ENCODE assay signal across 18 cellular contexts in genomic region chr2:39007875-39008504, GRCh38.
DNase-seq lines count a peak whose midpoint lies in the region; ATAC-seq and TF ChIP-seq lines count a peak whose summit lies in the region.
"Had no signal": no experiment of that assay in that cellular context is flagged by ENCODE, and none has a peak within 500 bp of the region (broad histone marks: within the 10 kb centered on the region; RNA-seq: fewer than 3 reads in every experiment).

No MANE protein-coding gene starts in this region.

- H3K27ac Mint-ChIP-seq in activated naive CD4-positive, alpha-beta T cell treated with anti-CD3 and anti-CD28 coated beads, Interleukin-2, amount 50 U/mL, for 72 hours = peak overlapping the region; percentile 32 to 40
- peak overlapping the region; percentile 80 for H3K27ac Mint-ChIP-seq in activated naive CD8-positive, alpha-beta T cell treated with anti-CD3 and anti-CD28 coated beads, Interleukin-2, amount 50 U/mL, for 24 hours

- peak in 1 of 2 donors; percentile 28 for ATAC-seq in activated naive CD4-positive, alpha-beta T cell treated with anti-CD3 and anti-CD28 coated beads, Interleukin-2, amount 50 U/mL, for 72 hours
- no peak for ATAC-seq in activated naive CD8-positive, alpha-beta T cell treated with anti-CD3 and anti-CD28 coated beads, Interleukin-2, amount 50 U/mL, for 24 hours
- ATAC-seq: left lobe of liver had no signal

- in situ Hi-C loops in mammary epithelial cell (cut with MboI; ENCODE audit: low sequenced_read_pairs in 2 of 2) = no loop called here

- H3K9me3 Mint-ChIP-seq in activated naive CD4-positive, alpha-beta T cell treated with anti-CD3 and anti-CD28 coated beads, Interleukin-2, amount 50 U/mL, for 72 hours = no peaks in the 10 kb centered on the region
- no peaks in the 10 kb centered on the region for H3K9me3 Mint-ChIP-seq in activated naive CD8-positive, alpha-beta T cell treated with anti-CD3 and anti-CD28 coated beads, Interleukin-2, amount 50 U/mL, for 24 hours
- H3K9me3 Mint-ChIP-seq: IgD-negative memory B cell had no signal

- H3K36me3 ChIP-seq in OCI-LY1 (ENCODE audit: insufficient read depth, low read length) (peaks cover 76% of the 10 kb centered on the region), thyroid gland (peaks cover 6 to 7% of the 10 kb centered on the region in 2 donors), mammary epithelial cell (ENCODE audit: insufficient read depth, low read length) (peaks cover 20% of the 10 kb centered on the region)

- H3K4me1 ChIP-seq in OCI-LY1 (ENCODE audit: insufficient read depth, low read length, severe bottlenecking) = peaks cover 16% of the 10 kb centered on the region
- peaks cover 8 to 12% of the 10 kb centered on the region in 2 donors for H3K4me1 ChIP-seq in thyroid gland
- H3K4me1 ChIP-seq in mammary epithelial cell (ENCODE audit: insufficient read depth, low read length) = no peaks in the 10 kb centered on the region
- H3K4me1 ChIP-seq: upper lobe of left lung had no signal

- H3K27me3 ChIP-seq in OCI-LY1 (ENCODE audit: insufficient read depth, low read length) (no peaks in the 10 kb centered on the region), thyroid gland (no peaks in the 10 kb centered on the region), mammary epithelial cell (ENCODE audit: insufficient read depth, low read length) (no peaks in the 10 kb centered on the region)
- H3K27me3 ChIP-seq: MG63, upper lobe of left lung had no signal

- no peaks in the 10 kb centered on the region for H3K79me2 ChIP-seq in OCI-LY1 (ENCODE audit: insufficient read depth, low read length)
- H3K79me2 ChIP-seq in mammary epithelial cell (ENCODE audit: insufficient read depth, low read length) = no peaks in the 10 kb centered on the region

- no peaks in the 10 kb centered on the region; the same call in 1 of the 2 replicates for H3F3A ChIP-seq in OCI-LY1 (ENCODE audit: insufficient read depth, low read length)

- H2AFZ ChIP-seq in OCI-LY1 (ENCODE audit: low read length) (no peak overlapping the region), mammary epithelial cell (ENCODE audit: low read depth, low read length) (no peak overlapping the region)

- H3K9ac ChIP-seq in OCI-LY1 (ENCODE audit: low read length) = no peak overlapping the region
- H3K9ac ChIP-seq in mammary epithelial cell (ENCODE audit: insufficient read depth, low read length) = no peak overlapping the region

- no peak for TF ChIP-seq POLR2A in thyroid gland (IDR thresholded peaks at IDR 0.05)

- H3K4me3 ChIP-seq in OCI-LY1 (ENCODE audit: low read depth, low read length, poor library complexity, severe bottlenecking) = no peak overlapping the region
- H3K4me3 ChIP-seq in thyroid gland (replicated peaks in 1 of 3) = no peak overlapping the region
- no peak overlapping the region for H3K4me3 ChIP-seq in mammary epithelial cell (replicated peaks in 1 of 3; ENCODE audit: insufficient read depth in 1 of 3, low read depth in 2 of 3, low read length in 3 of 3)
- H3K4me3 ChIP-seq: MG63, upper lobe of left lung had no signal

- no peak overlapping the region for H3K4me3 Mint-ChIP-seq in activated naive CD8-positive, alpha-beta T cell treated with anti-CD3 and anti-CD28 coated beads, Interleukin-2, amount 50 U/mL, for 24 hours

- DNase-seq in activated naive CD4-positive, alpha-beta T cell treated with anti-CD3 and anti-CD28 coated beads, Interleukin-2, amount 50 U/mL, for 72 hours (ENCODE audit: low spot score in 2 of 2) = no peak
- DNase-seq in activated naive CD4-positive, alpha-beta T cell treated with anti-CD3 and anti-CD28 coated beads, Interleukin-2, amount 50 U/mL, for 16 hours = no peak
- DNase-seq in activated naive CD8-positive, alpha-beta T cell treated with anti-CD3 and anti-CD28 coated beads, Interleukin-2, amount 50 U/mL, for 24 hours = no peak
- DNase-seq in thyroid gland (peak; percentile 63 to 73), mammary epithelial cell (no peak), OCI-M1 (lab: John Stamatoyannopoulos, UW) (no peak), GM19240 (ENCODE audit: insufficient read length, low spot score) (no peak)
- DNase-seq: activated CD8-positive, alpha-beta memory T cell treated with anti-CD3 and anti-CD28 coated beads, Interleukin-2, amount 50 U/mL, for 48 hours; GOT3; MG63; NCI-H187; Right ventricle myocardium superior; stimulated activated naive CD4-positive, alpha-beta T cell; upper lobe of left lung; WERI-Rb-1 had no signal

- BruUV-seq in mammary epithelial cell (replicated peaks; lab: Mats Ljungman, UMichigan) = no TSS peak

- H3K4me2 ChIP-seq in OCI-LY1 (ENCODE audit: low read length) (no peak overlapping the region), mammary epithelial cell (ENCODE audit: insufficient read depth, low read depth, low read length) (no peak overlapping the region)

- intact Hi-C loops in thyroid gland (cut with DNase I) = no loop called here
- intact Hi-C loops in mammary epithelial cell (cut with micrococcal nuclease) = no loop called here

- H3K9me2 ChIP-seq in OCI-LY1 (ENCODE audit: low read depth, low read length) = no peaks in the 10 kb centered on the region

- H3K27ac ChIP-seq in OCI-LY1 (ENCODE audit: low read depth, low read length, poor library complexity, severe bottlenecking) (peak overlapping the region; percentile 65), thyroid gland (peak overlapping the region; percentile 3 to 34 (median 14)), mammary epithelial cell (ENCODE audit: insufficient read depth, low read depth, low read length) (no peak overlapping the region)
- H3K27ac ChIP-seq: upper lobe of left lung, WERI-Rb-1 had no signal

- H3K27me3 Mint-ChIP-seq in activated naive CD8-positive, alpha-beta T cell treated with anti-CD3 and anti-CD28 coated beads, Interleukin-2, amount 50 U/mL, for 24 hours = no peaks in the 10 kb centered on the region
- H3K27me3 Mint-ChIP-seq: IgD-negative memory B cell had no signal

- dilution Hi-C loops in mammary epithelial cell (cut with HindIII; ENCODE audit: low sequenced_read_pairs) = no loop called here

- no peaks in the 10 kb centered on the region for H4K20me1 ChIP-seq in OCI-LY1 (ENCODE audit: insufficient read depth, low read length)
- H4K20me1 ChIP-seq in mammary epithelial cell (ENCODE audit: insufficient read depth, low read length) = no peaks in the 10 kb centered on the region

- H3K4me1 Mint-ChIP-seq in activated naive CD8-positive, alpha-beta T cell treated with anti-CD3 and anti-CD28 coated beads, Interleukin-2, amount 50 U/mL, for 24 hours = peaks cover 10% of the 10 kb centered on the region

- TF ChIP-seq CTCF in OCI-LY1 (IDR thresholded peaks at IDR 0.05; ENCODE audit: low read length) (no peak), thyroid gland (IDR thresholded peaks at IDR 0.05) (peak in 1 of 6 experiments; percentile 12), mammary epithelial cell (conservative IDR thresholded peaks at IDR 0.05 in 1 of 2, IDR thresholded peaks at IDR 0.05 in 1 of 2; ENCODE audit: extremely low read depth in 1 of 2, insufficient read depth in 1 of 2, low read depth in 1 of 2, low read length in 2 of 2) (no peak)

- WGBS in thyroid gland, 2 donors = 57 to 70% methylated on average over 4 to 5 of the region's 5 CpGs
- WGBS in mammary epithelial cell (ENCODE audit: low coverage, missing lambda C conversion rate) = 100% methylated on average over 4 of the region's 5 CpGs

- CTCF ChIA-PET in mammary epithelial cell (lab: Charles Lee; ENCODE audit: low non-redundant PET) = no interaction called here

- H3K36me3 Mint-ChIP-seq in activated naive CD4-positive, alpha-beta T cell treated with anti-CD3 and anti-CD28 coated beads, Interleukin-2, amount 50 U/mL, for 72 hours = peaks cover under 1 to 6% of the 10 kb centered on the region in 2 donors
- peaks cover 52% of the 10 kb centered on the region for H3K36me3 Mint-ChIP-seq in activated naive CD8-positive, alpha-beta T cell treated with anti-CD3 and anti-CD28 coated beads, Interleukin-2, amount 50 U/mL, for 24 hours (ENCODE audit: low read depth)

- H3K9me3 ChIP-seq in OCI-LY1 (ENCODE audit: low read length) = no peaks in the 10 kb centered on the region
- H3K9me3 ChIP-seq in thyroid gland = no peaks in the 10 kb centered on the region
- no peaks in the 10 kb centered on the region for H3K9me3 ChIP-seq in mammary epithelial cell (replicated peaks; ENCODE audit: insufficient read depth, low read length)
- H3K9me3 ChIP-seq: MG63, upper lobe of left lung had no signal

Comparison
In these comparisons a context has a peak if more than half of its experiments do, and no peak if none do; other contexts are left out.
1. DNase-seq: peak in thyroid gland (2 of 2); none in activated naive CD4-positive, alpha-beta T cell treated with anti-CD3 and anti-CD28 coated beads, Interleukin-2, amount 50 U/mL, for 72 hours (0 of 2), activated naive CD4-positive, alpha-beta T cell treated with anti-CD3 and anti-CD28 coated beads, Interleukin-2, amount 50 U/mL, for 16 hours (single experiment), activated naive CD8-positive, alpha-beta T cell treated with anti-CD3 and anti-CD28 coated beads, Interleukin-2, amount 50 U/mL, for 24 hours (single experiment), mammary epithelial cell (single experiment), OCI-M1 (single experiment) and GM19240 (single experiment).